In the genomic region with DNA sequence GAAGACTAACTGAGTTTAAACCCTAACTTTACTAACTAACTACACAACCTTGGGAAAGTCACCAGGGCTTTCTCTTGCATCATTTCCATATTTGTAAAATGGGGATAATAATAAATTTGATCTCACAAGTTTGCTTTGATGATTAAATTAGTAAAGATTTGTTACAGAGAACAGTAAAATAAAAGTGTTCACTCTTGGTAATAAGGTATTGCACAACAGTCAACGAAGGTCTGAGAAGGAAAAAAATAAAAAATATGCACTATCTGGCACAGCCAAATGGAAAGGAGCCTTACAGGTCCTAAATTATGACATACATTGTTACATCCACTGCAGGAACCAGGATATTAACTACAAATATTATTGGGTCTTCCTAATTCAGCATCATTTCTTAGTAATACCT, we compare ENCODE assay signal across 26 cellular contexts.
"Had no signal": no experiment of that assay in that cellular context is flagged by ENCODE, and none has a peak within 500 bp of the region (broad histone marks: within the 10 kb centered on the region; RNA-seq: fewer than 3 reads in every experiment).

No MANE protein-coding gene starts in this region.

- FAIRE-seq: endometrium, islet of Langerhans, keratinocyte had no signal

- ATAC-seq: effector memory CD8-positive, alpha-beta T cell; esophagus mucosa; gastrocnemius medialis; heart right ventricle; left cardiac atrium; left lung; left ventricle myocardium superior; lower lobe of right lung; mucosa of descending colon had no signal

- H3K36me3 ChIP-seq: colonic mucosa, esophagus squamous epithelium, gastrocnemius medialis, heart right ventricle, left lung, lower lobe of right lung had no signal

- H3K27ac ChIP-seq: colonic mucosa, epithelial cell of prostate, esophagus squamous epithelium, gastrocnemius medialis, heart right ventricle, left lung, lower lobe of right lung had no signal

- DNase-seq: colonic mucosa; cortex of kidney; effector CD8-positive, alpha-beta T cell; effector memory CD8-positive, alpha-beta T cell; endodermal cell; erythroblast; esophagus squamous epithelium; foreskin fibroblast; foreskin melanocyte; gastrocnemius medialis; glutamatergic neuron; head of caudate nucleus; heart right ventricle; hippocampal formation; left cardiac atrium; left lung; left ventricle myocardium superior; lower lobe of right lung; mesenchymal stem cell; mucosa of descending colon; naive B cell had no signal

- H3K4me3 ChIP-seq: colonic mucosa, esophagus squamous epithelium, gastrocnemius medialis, heart right ventricle, left lung, lower lobe of right lung, mucosa of descending colon had no signal

- H3K9me3 ChIP-seq: colonic mucosa, esophagus squamous epithelium, gastrocnemius medialis, heart right ventricle, left lung, lower lobe of right lung, mucosa of descending colon had no signal

- H3K4me1 ChIP-seq: colonic mucosa, esophagus squamous epithelium, gastrocnemius medialis, heart right ventricle, left lung, lower lobe of right lung had no signal

- H3K27me3 ChIP-seq: colonic mucosa, esophagus squamous epithelium, gastrocnemius medialis, heart right ventricle, left lung had no signal
